In genomic region chr11:8681837-8682218, GRCh38 we compare ENCODE assay signal across 8 cellular contexts. TPM values are rescaled to one million over a fixed set of nuclear protein-coding genes. Genes with fewer than 3 reads are reported as not detected.
A peak's percentile ranks its signal among the peaks of the same experiment; 100 is the strongest.
DNase-seq lines count a peak whose midpoint lies in the region; ATAC-seq, FAIRE-seq and TF ChIP-seq lines count a peak whose summit lies in the region.

No MANE protein-coding gene starts in this region.

- no TSS peak for BruUV-seq in MCF 10A (replicated peaks; lab: Mats Ljungman, UMichigan)

- peaks cover 47% of the 10 kb centered on the region for H3K36me3 Mint-ChIP-seq in MCF 10A (ENCODE audit: insufficient read depth, unreplicated experiment)

- peak overlapping the region; percentile 98 for H3K27ac Mint-ChIP-seq in MCF 10A (ENCODE audit: low read depth, unreplicated experiment)

- 57 to 64% (median 58%) methylated on average over 8 of the region's 8 CpGs for WGBS in heart left ventricle, 4 donors
- WGBS in mesodermal cell (ENCODE audit: insufficient coverage in 2 of 2), 2 experiments, result 60% methylated on average over 2 of the region's 8 CpGs; no CpG with 5 or more reads in 1 of the 2 experiments

- TF ChIP-seq CTCF in heart left ventricle (IDR thresholded peaks at IDR 0.05) (no peak), MCF 10A (IDR thresholded peaks at IDR 0.05; ENCODE audit: unreplicated experiment) (no peak), vagina (IDR thresholded peaks at IDR 0.05) (no peak)

- H3K27me3 Mint-ChIP-seq in MCF 10A (ENCODE audit: insufficient read depth, unreplicated experiment), result no peaks in the 10 kb centered on the region

- peak overlapping the region; percentile 81 for H3K4me3 Mint-ChIP-seq in MCF 10A (ENCODE audit: unreplicated experiment)

- intact Hi-C loops in heart left ventricle (cut with DNase I), result loop anchor here in 8 of 10 donors (2.0 to 10.0 kb wide), 9 partner anchors 130 to 283 kb away; partner anchors contain the start of genes TMEM9B (in 5 of the 8) and AKIP1 (in 3 of the 8)
- intact Hi-C loops in Right ventricle myocardium inferior (cut with DNase I), result loop anchor here (1.0 to 5.0 kb wide), 4 partner anchors 90 to 282 kb away; partner anchors contain the start of genes AKIP1, STK33 and TMEM9B
- intact Hi-C loops in MCF 10A (cut with micrococcal nuclease), result loop anchor here (1.0 to 10.0 kb wide), 3 partner anchors 78 to 453 kb away; no protein-coding TSS in a partner anchor
- intact Hi-C loops in vagina (cut with DNase I), result loop anchor here (10.0 kb wide), 1 partner anchor 283 kb away; the partner anchor contains the start of gene TMEM9B

- peaks cover 0 to 46% (median 31%) of the 10 kb centered on the region in 9 donors for H3K36me3 ChIP-seq in heart left ventricle
- peaks cover 38% of the 10 kb centered on the region for H3K36me3 ChIP-seq in mesodermal cell (ENCODE audit: control insufficient read depth, insufficient read depth, low read length)
- peaks cover 0 to 33% of the 10 kb centered on the region in 2 donors for H3K36me3 ChIP-seq in vagina

- H3K9me3 Mint-ChIP-seq in MCF 10A (ENCODE audit: unreplicated experiment), result peaks cover 8% of the 10 kb centered on the region

- no peak for FAIRE-seq in frontal cortex (lab: Jason Lieb, UNC)

- no peak for DNase-seq in heart left ventricle
- no peak for DNase-seq in Right ventricle myocardium inferior (ENCODE audit: missing footprints)
- no peak for DNase-seq in MCF 10A (ENCODE audit: unreplicated experiment)
- no peak for DNase-seq in vagina (ENCODE audit: extremely low spot score in 2 of 2)
- DNase-seq in frontal cortex (ENCODE audit: low spot score in 2 of 2), result no peak
- DNase-seq in stimulated activated naive CD4-positive, alpha-beta T cell (lab: John Stamatoyannopoulos, UW), result no peak

- CTCF ChIA-PET in MCF 10A (lab: Yijun Ruan, JAX), result interaction anchor here (0.9 to 2.3 kb wide), 6 partner anchors 10 to 463 kb away, joined by 3 to 10 read pairs (median 6); no protein-coding TSS in a partner anchor

- H3K27ac ChIP-seq in heart left ventricle (peak overlapping the region; percentile 91 to 98 (median 96)), mesodermal cell (ENCODE audit: low read depth, low read length, severe bottlenecking) (peak overlapping the region; percentile 77), vagina (peak overlapping the region; percentile 97)

- H3K9me3 ChIP-seq in heart left ventricle (no peaks in the 10 kb centered on the region), mesodermal cell (ENCODE audit: control insufficient read depth, low read length) (no peaks in the 10 kb centered on the region), vagina (no peaks in the 10 kb centered on the region)

- ATAC-seq in heart left ventricle (no peak), Right ventricle myocardium inferior (no peak), GM18909 (IDR thresholded peaks at IDR 0.05; ENCODE audit: poor library complexity, unreplicated experiment) (no peak)

- H3K4me1 Mint-ChIP-seq in MCF 10A (ENCODE audit: insufficient read depth, unreplicated experiment), result peaks cover 34% of the 10 kb centered on the region

- no peaks in the 10 kb centered on the region for H3K27me3 ChIP-seq in heart left ventricle
- no peaks in the 10 kb centered on the region for H3K27me3 ChIP-seq in vagina

- TF ChIP-seq POLR2A in heart left ventricle (IDR thresholded peaks at IDR 0.05), result no peak
- TF ChIP-seq POLR2A in vagina (IDR thresholded peaks at IDR 0.05), result no peak

- H3K4me1 ChIP-seq in heart left ventricle, result peaks cover 0 to 28% (median 22%) of the 10 kb centered on the region in 12 donors
- peaks cover 19% of the 10 kb centered on the region for H3K4me1 ChIP-seq in mesodermal cell (ENCODE audit: control insufficient read depth, insufficient read depth, low read length, poor library complexity, severe bottlenecking)
- H3K4me1 ChIP-seq in vagina, result peaks cover 31% of the 10 kb centered on the region

- POLR2A ChIA-PET in MCF 10A (lab: Yijun Ruan, JAX), result interaction anchor here (0.6 to 4.5 kb wide), 31 partner anchors 9 to 895 kb away, joined by 3 to 63 read pairs (median 6); partner anchors contain the start of genes AKIP1, TMEM9B and ZNF143

- H3K4me3 ChIP-seq in heart left ventricle (peak overlapping the region; percentile 58 to 100 (median 90)), mesodermal cell (ENCODE audit: extremely low read depth, insufficient read depth, low read length, poor library complexity, severe bottlenecking) (peak overlapping the region; percentile 99), vagina (peak overlapping the region; percentile 70 to 90)

RNA-seq across cellular contexts. Expression of gene TRIM66, which starts 0.6 kb away (rescaled TPM):
- 10 to 100 TPM in 1 of 9 donors, 1 to 10 TPM in 7, under 1 TPM in 1; 0.71 to 10.1 (median 4.1) TPM for total RNA-seq in heart left ventricle
- 1 to 10 TPM in 1 of 2 donors, under 1 TPM in 1; 0.72 to 2.6 TPM for polyA plus RNA-seq in heart left ventricle
- total RNA-seq in Right ventricle myocardium inferior, result 3.5 TPM
- 27.3 and 27.4 TPM in 2 replicates for total RNA-seq in MCF 10A (2022)
- polyA plus RNA-seq in mesodermal cell (2013, experiment 1 of 2), result 4.3 TPM
- 3.9 TPM for polyA plus RNA-seq in mesodermal cell (2013, experiment 2 of 2)
- total RNA-seq in vagina, result 12.8 TPM
- total RNA-seq in frontal cortex, result 2.9 TPM

RNA-seq across cellular contexts. Expression of gene RPL27A, which starts 0.8 kb away (rescaled TPM):
- total RNA-seq in heart left ventricle (100 to 1,000 TPM; 299 to 597 (median 438) TPM), Right ventricle myocardium inferior (679 TPM), MCF 10A (2022) (1,377 TPM in 2 replicates), vagina (1,279 TPM), frontal cortex (667 TPM)
- 1,000 to 10,000 TPM; 1,719 to 2,980 TPM for polyA plus RNA-seq in heart left ventricle
- 2,844 TPM for polyA plus RNA-seq in mesodermal cell (2013, experiment 1 of 2)
- 2,596 TPM for polyA plus RNA-seq in mesodermal cell (2013, experiment 2 of 2)
